In the genomic region with DNA sequence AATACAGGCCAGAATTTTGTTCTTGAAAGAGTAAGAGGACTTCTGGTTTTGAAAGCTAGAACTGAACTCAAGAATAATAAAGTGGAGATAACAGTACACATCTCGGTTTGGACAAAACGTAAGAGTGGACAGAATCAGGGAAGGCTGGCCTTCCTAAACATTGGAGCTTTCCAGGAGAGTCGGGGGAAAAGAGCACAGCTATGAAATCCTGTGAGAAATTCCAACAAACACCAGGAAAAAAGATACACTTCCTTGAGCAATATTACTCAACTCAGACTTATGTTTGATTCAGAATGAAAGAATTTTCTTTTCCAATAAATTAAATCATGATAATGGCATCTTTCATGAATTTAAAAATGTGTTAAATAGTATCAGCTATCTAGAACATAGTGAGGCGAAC, we compare ENCODE assay signal across 8 cellular contexts. TPM values are rescaled to one million over a fixed set of nuclear protein-coding genes. Genes with fewer than 3 reads are reported as not detected.
DNase-seq lines count a peak whose midpoint lies in the region; ATAC-seq and TF ChIP-seq lines count a peak whose summit lies in the region.

No MANE protein-coding gene starts in this region.

- peak overlapping the region; percentile 5 for H3K4me3 Mint-ChIP-seq in nephron progenitor cell

- H3K9ac ChIP-seq in duodenal mucosa (ENCODE audit: low read depth in 1 of 2, low read length in 2 of 2), result peak overlapping the region in 1 of 2 donors; percentile 45

- no peak for ATAC-seq in HG03342 (IDR thresholded peaks at IDR 0.05; ENCODE audit: unreplicated experiment)
- ATAC-seq in GM18909 (IDR thresholded peaks at IDR 0.05; ENCODE audit: poor library complexity, unreplicated experiment), result no peak

- H3K27ac Mint-ChIP-seq in nephron progenitor cell, result no peak overlapping the region

- peak overlapping the region; percentile 27 for H3K4me3 ChIP-seq in AG04450 (ENCODE audit: low read depth, low read length)
- H3K4me3 ChIP-seq in duodenal mucosa (ENCODE audit: low read depth in 1 of 2, low read length in 2 of 2), result peak overlapping the region; percentile 46 to 97

- POLR2A ChIA-PET in AG04450 (lab: Yijun Ruan, JAX), result interaction anchor here (1.1 kb wide), 1 partner anchor 151 kb away, joined by 3 read pairs; no protein-coding TSS in a partner anchor

- H3K9me3 ChIP-seq in AG04450 (ENCODE audit: control insufficient read depth, insufficient read depth, low read length) (no peaks in the 10 kb centered on the region), duodenal mucosa (ENCODE audit: control insufficient read depth in 1 of 2, low read length in 2 of 2) (no peaks in the 10 kb centered on the region)

- H3K27ac ChIP-seq in AG04450 (ENCODE audit: low read depth, low read length), result peak overlapping the region; percentile 95
- no peak overlapping the region for H3K27ac ChIP-seq in duodenal mucosa (ENCODE audit: low read depth, low read length)

- peaks cover 10 to 14% of the 10 kb centered on the region in 2 donors for H3K4me1 ChIP-seq in duodenal mucosa (ENCODE audit: control insufficient read depth in 1 of 2, insufficient read depth in 2 of 2, low read length in 2 of 2)

- DNase-seq in AG04450 (ENCODE audit: low read depth, low spot score) (no peak), LHCN-M2 (ENCODE audit: low read depth) (peak; percentile 37), nephron progenitor cell (no peak), globus pallidus (ENCODE audit: low spot score) (no peak), NCI-H526 treated with DMSO at 0.1 percent for 48 hours (lab: John Stamatoyannopoulos, UW) (no peak)

- TF ChIP-seq CTCF in AG04450 (IDR thresholded peaks at IDR 0.05; ENCODE audit: low read depth, low read length), result no peak
- no peak for TF ChIP-seq CTCF in nephron progenitor cell (IDR thresholded peaks at IDR 0.05)

- H3K27me3 ChIP-seq in AG04450 (ENCODE audit: control insufficient read depth, insufficient read depth, low read length) (no peaks in the 10 kb centered on the region), duodenal mucosa (ENCODE audit: control insufficient read depth in 1 of 2, insufficient read depth in 2 of 2, low read length in 2 of 2) (no peaks in the 10 kb centered on the region)

- no peaks in the 10 kb centered on the region for H3K9me3 Mint-ChIP-seq in nephron progenitor cell

- no peaks in the 10 kb centered on the region for H3K36me3 Mint-ChIP-seq in nephron progenitor cell (ENCODE audit: low read depth)

- H3K4me1 Mint-ChIP-seq in nephron progenitor cell, result peaks cover 9% of the 10 kb centered on the region

- no peaks in the 10 kb centered on the region for H3K36me3 ChIP-seq in duodenal mucosa (ENCODE audit: control insufficient read depth in 1 of 2, insufficient read depth in 2 of 2, low read length in 2 of 2)

- CTCF ChIA-PET in AG04450 (lab: Charles Lee), result interaction anchor here (0.7 to 4.9 kb wide), 39 partner anchors 9 to 1402 kb away, joined by 3 to 173 read pairs (median 6); partner anchors contain the start of genes GUCY1B1 and PLRG1

- no peaks in the 10 kb centered on the region for H3K27me3 Mint-ChIP-seq in nephron progenitor cell (ENCODE audit: low read depth, poor library complexity)

RNA-seq across cellular contexts. Expression of gene CTSO, which starts 1.1 kb away (rescaled TPM):
- 19.0 and 24.0 TPM in 2 replicates for polyA plus RNA-seq in AG04450 (2011; rRNA removed)
- 3.8 and 6.6 TPM in 2 replicates for polyA minus RNA-seq in AG04450 (2011; rRNA and poly(A)+ RNA removed)
- 12.1 and 20.7 TPM in 2 replicates for total RNA-seq in LHCN-M2 (2014; rRNA removed)
- 6.3 TPM for polyA plus RNA-seq in LHCN-M2 (2012)

RNA-seq across cellular contexts. Expression of gene TDO2, which starts 49.0 kb away (rescaled TPM):
- 0.55 and 0.84 TPM in 2 replicates for polyA plus RNA-seq in AG04450 (2011; rRNA removed)
- polyA minus RNA-seq in AG04450 (2011; rRNA and poly(A)+ RNA removed), result 0.28 and 0.43 TPM in 2 replicates
- total RNA-seq in LHCN-M2 (2014; rRNA removed), result 0.80 and 1.4 TPM in 2 replicates
- polyA plus RNA-seq in LHCN-M2 (2012), result 0.41 TPM
